In genomic region chr17:21678451-21679081, GRCh38 we compare ENCODE assay signal across 17 cellular contexts. TPM values are rescaled to one million over a fixed set of nuclear protein-coding genes. Genes with fewer than 3 reads are reported as not detected.
A peak's percentile ranks its signal among the peaks of the same experiment; 100 is the strongest.
DNase-seq lines count a peak whose midpoint lies in the region; ATAC-seq, FAIRE-seq and TF ChIP-seq lines count a peak whose summit lies in the region.
"Had no signal": no experiment of that assay in that cellular context is flagged by ENCODE, and none has a peak within 500 bp of the region (broad histone marks: within the 10 kb centered on the region; RNA-seq: fewer than 3 reads in every experiment).

No MANE protein-coding gene starts in this region.

- H3K36me3 Mint-ChIP-seq in activated CD8-positive, alpha-beta memory T cell treated with anti-CD3 and anti-CD28 coated beads, Interleukin-2, amount 10 ng/mL, durations not matched to agents 7 days and 5 days, result no peaks in the 10 kb centered on the region

- H3K9me2 ChIP-seq in Karpas-422 (replicated peaks; ENCODE audit: insufficient read depth, low read length), result no peaks in the 10 kb centered on the region

- in situ Hi-C loops in K562 (cut with MboI), result loop anchor here (10.0 kb wide), 2 partner anchors 626 to 706 kb away; no protein-coding TSS in a partner anchor

- DNase-seq in activated CD8-positive, alpha-beta memory T cell treated with anti-CD3 and anti-CD28 coated beads, Interleukin-2, amount 50 U/mL, for 48 hours, result peak; percentile 52
- no peak for DNase-seq in activated CD8-positive, alpha-beta memory T cell treated with anti-CD3 and anti-CD28 coated beads, Interleukin-2, amount 10 ng/mL, durations not matched to agents 7 days and 5 days
- DNase-seq in Karpas-422, result peak; percentile 33
- DNase-seq in K562 (ENCODE audit: extremely low read depth in 1 of 4, low spot score in 3 of 4), result peak; percentile 72 to 79 (median 75)
- DNase-seq in sigmoid colon, result peak; percentile 50
- DNase-seq in HPDE6-E6E7 (ENCODE audit: extremely low spot score), result no peak
- no peak for DNase-seq in esophagus squamous epithelium (lab: John Stamatoyannopoulos, UW)
- DNase-seq in EL, result no peak
- DNase-seq: foreskin keratinocyte; mammary epithelial cell; NCI-H1092 treated with DMSO at 0.1 percent for 48 hours; stimulated activated naive CD4-positive, alpha-beta T cell had no signal

- 16% methylated on average over 25 of the region's 41 CpGs for WGBS in K562 (ENCODE audit: insufficient coverage, low coverage, missing lambda C conversion rate)
- 43 to 62% methylated on average over 41 of the region's 41 CpGs for WGBS in sigmoid colon, 2 donors
- WGBS in esophagus squamous epithelium, 2 donors, result 72 to 82% methylated on average over 10 to 14 of the region's 41 CpGs

- TF ChIP-seq EP300 in K562 (IDR thresholded peaks at IDR 0.05; ENCODE audit: low read length), result no peak
- no peak for TF ChIP-seq EP300 in sigmoid colon (IDR thresholded peaks at IDR 0.05)

- H3K9ac ChIP-seq in Karpas-422 (ENCODE audit: low read length) (no peak overlapping the region), K562 (ENCODE audit: insufficient read depth in 1 of 2, low read depth in 2 of 2, low read length in 2 of 2) (peak overlapping the region in 1 of 2 experiments; percentile 68; a peak in 2 of 4 replicates)
- H3K9ac ChIP-seq: neural progenitor cell had no signal

- H3K4me2 ChIP-seq in Karpas-422 (ENCODE audit: low read depth, low read length, poor library complexity, severe bottlenecking) (no peak overlapping the region), K562 (ENCODE audit: insufficient read depth, low read length) (peak overlapping the region; percentile 70)
- H3K4me2 ChIP-seq: GM23338, neural progenitor cell had no signal

- no TSS peak for BruUV-seq in K562 (replicated peaks; lab: Mats Ljungman, UMichigan)

- TF ChIP-seq POLR2A in K562 (conservative IDR thresholded peaks at IDR 0.05), result no peak
- TF ChIP-seq POLR2A in sigmoid colon (IDR thresholded peaks at IDR 0.05), result no peak
- no peak for TF ChIP-seq POLR2A in esophagus squamous epithelium (IDR thresholded peaks at IDR 0.05)

- H3K27me3 Mint-ChIP-seq in activated CD8-positive, alpha-beta memory T cell treated with anti-CD3 and anti-CD28 coated beads, Interleukin-2, amount 10 ng/mL, durations not matched to agents 7 days and 5 days, result no peaks in the 10 kb centered on the region

- H4K20me1 ChIP-seq in Karpas-422 (ENCODE audit: insufficient read depth, low read depth, low read length) (no peaks in the 10 kb centered on the region), K562 (replicated peaks; ENCODE audit: control insufficient read depth, insufficient read depth, low read length) (no peaks in the 10 kb centered on the region)

- no peak for TF ChIP-seq CTCF in K562 (IDR thresholded peaks at IDR 0.05 in 2 of 3, conservative IDR thresholded peaks at IDR 0.05 in 1 of 3; ENCODE audit: insufficient read depth in 2 of 3, low read depth in 1 of 3, low read length in 3 of 3)
- TF ChIP-seq CTCF in sigmoid colon (IDR thresholded peaks at IDR 0.05), result no peak
- no peak for TF ChIP-seq CTCF in esophagus squamous epithelium (IDR thresholded peaks at IDR 0.05)

- H3K27me3 ChIP-seq in Karpas-422 (ENCODE audit: low read length), result 0 out of 2 replicates have a peak, but pooled peaks cover 3% of the 10 kb centered on the region
- H3K27me3 ChIP-seq in K562 (ENCODE audit: control insufficient read depth in 2 of 2, insufficient read depth in 2 of 2, low read length in 2 of 2), result peaks cover 0 to 33% of the 10 kb centered on the region in 2 experiments; a peak in 2 of 5 replicates
- peaks cover 0 to 5% (median 0%) of the 10 kb centered on the region in 3 donors for H3K27me3 ChIP-seq in sigmoid colon
- H3K27me3 ChIP-seq in esophagus squamous epithelium, result peaks cover 0 to 50% (median 0%) of the 10 kb centered on the region in 4 donors
- H3K27me3 ChIP-seq: foreskin keratinocyte, neural progenitor cell had no signal

- H3K27ac Mint-ChIP-seq in activated CD8-positive, alpha-beta memory T cell treated with anti-CD3 and anti-CD28 coated beads, Interleukin-2, amount 10 ng/mL, durations not matched to agents 7 days and 5 days, result no peak overlapping the region
- H3K27ac Mint-ChIP-seq: activated naive CD4-positive, alpha-beta T cell treated with anti-CD3 and anti-CD28 coated beads, Interleukin-2, amount 50 U/mL, for 72 hours; GM23338; neural progenitor cell had no signal

- H3K27ac ChIP-seq in Karpas-422 (ENCODE audit: low read length) (no peak overlapping the region), K562 (ENCODE audit: extremely low read depth, low read depth, low read length) (no peak overlapping the region), sigmoid colon (no peak overlapping the region), esophagus squamous epithelium (no peak overlapping the region)
- H3K27ac ChIP-seq: foreskin keratinocyte, neural progenitor cell had no signal

- POLR2A ChIA-PET in K562 (lab: Yijun Ruan, JAX), result no interaction called here

- H3K4me1 ChIP-seq in Karpas-422 (ENCODE audit: low read length), result no peaks in the 10 kb centered on the region
- H3K4me1 ChIP-seq in K562 (replicated peaks in 1 of 2; ENCODE audit: control insufficient read depth in 2 of 2, insufficient read depth in 2 of 2, low read length in 2 of 2), result peaks cover 3 to 37% of the 10 kb centered on the region in 2 experiments; a peak in 4 of 5 replicates
- H3K4me1 ChIP-seq in sigmoid colon, result no peaks in the 10 kb centered on the region
- no peaks in the 10 kb centered on the region for H3K4me1 ChIP-seq in esophagus squamous epithelium
- H3K4me1 ChIP-seq: Caco-2, foreskin keratinocyte, neural progenitor cell had no signal

- H3K4me3 Mint-ChIP-seq in activated CD8-positive, alpha-beta memory T cell treated with anti-CD3 and anti-CD28 coated beads, Interleukin-2, amount 10 ng/mL, durations not matched to agents 7 days and 5 days, result no peak overlapping the region
- H3K4me3 Mint-ChIP-seq: GM23338, neural progenitor cell had no signal

- H2AFZ ChIP-seq in Karpas-422 (ENCODE audit: low read length) (no peak overlapping the region), K562 (ENCODE audit: low read depth, low read length) (peak overlapping the region; percentile 80)
- H2AFZ ChIP-seq: GM23338, neural progenitor cell had no signal

- FAIRE-seq in K562 (lab: Jason Lieb, UNC), result no peak

- H3K36me3 ChIP-seq in Karpas-422 (ENCODE audit: insufficient read depth, low read length), result no peaks in the 10 kb centered on the region
- H3K36me3 ChIP-seq in K562 (ENCODE audit: control insufficient read depth, insufficient read depth, low read length), result no peaks in the 10 kb centered on the region
- no peaks in the 10 kb centered on the region for H3K36me3 ChIP-seq in sigmoid colon
- H3K36me3 ChIP-seq in esophagus squamous epithelium, result no peaks in the 10 kb centered on the region
- H3K36me3 ChIP-seq: neural progenitor cell had no signal

- no peak for ATAC-seq in activated CD8-positive, alpha-beta memory T cell treated with anti-CD3 and anti-CD28 coated beads, Interleukin-2, amount 10 ng/mL, durations not matched to agents 7 days and 5 days
- ATAC-seq in K562, result peak; percentile 79
- ATAC-seq: activated naive CD4-positive, alpha-beta T cell treated with anti-CD3 and anti-CD28 coated beads, Interleukin-2, amount 50 U/mL, for 72 hours; foreskin keratinocyte; GM23338 had no signal

- no peaks in the 10 kb centered on the region for H3K9me1 ChIP-seq in K562 (ENCODE audit: control insufficient read depth, insufficient read depth, low read length)

- CTCF ChIA-PET in activated CD8-positive, alpha-beta memory T cell treated with anti-CD3 and anti-CD28 coated beads, Interleukin-2, amount 10 ng/mL, durations not matched to agents 7 days and 5 days (lab: Charles Lee), result no interaction called here
- CTCF ChIA-PET in K562 (lab: Yijun Ruan, JAX; ENCODE audit: low intra/inter-chr PET ratio), result no interaction called here

- H3K79me2 ChIP-seq in Karpas-422 (ENCODE audit: low read length) (no peaks in the 10 kb centered on the region), K562 (ENCODE audit: control insufficient read depth, insufficient read depth, low read length) (no peaks in the 10 kb centered on the region)

- no peaks in the 10 kb centered on the region for H3K9me3 ChIP-seq in Karpas-422 (ENCODE audit: low read length)
- H3K9me3 ChIP-seq in K562 (replicated peaks; ENCODE audit: control insufficient read depth, insufficient read depth, low read depth, low read length), result no peaks in the 10 kb centered on the region
- H3K9me3 ChIP-seq in sigmoid colon, result no peaks in the 10 kb centered on the region
- H3K9me3 ChIP-seq in esophagus squamous epithelium, result peaks cover 0 to 13% (median 0%) of the 10 kb centered on the region in 3 donors
- H3K9me3 ChIP-seq: Caco-2 had no signal

- H3K4me3 ChIP-seq in Karpas-422 (ENCODE audit: low read length) (no peak overlapping the region), K562 (peak overlapping the region; percentile 31), sigmoid colon (no peak overlapping the region), esophagus squamous epithelium (no peak overlapping the region)
- H3K4me3 ChIP-seq: GM23338, neural progenitor cell had no signal

- intact Hi-C loops in K562 (cut with micrococcal nuclease), result no loop called here
- intact Hi-C loops in sigmoid colon (cut with DNase I), result no loop called here
- intact Hi-C loops in esophagus squamous epithelium (cut with DNase I), result no loop called here

- no peaks in the 10 kb centered on the region for H3K4me1 Mint-ChIP-seq in activated CD8-positive, alpha-beta memory T cell treated with anti-CD3 and anti-CD28 coated beads, Interleukin-2, amount 10 ng/mL, durations not matched to agents 7 days and 5 days
- H3K4me1 Mint-ChIP-seq: GM23338, neural progenitor cell had no signal

- H3K9me3 Mint-ChIP-seq in activated CD8-positive, alpha-beta memory T cell treated with anti-CD3 and anti-CD28 coated beads, Interleukin-2, amount 10 ng/mL, durations not matched to agents 7 days and 5 days (ENCODE audit: low read depth), result peaks cover 20% of the 10 kb centered on the region

- TF ChIP-seq RAD21 in K562 (CRISPR knock-in tag; conservative IDR thresholded peaks at IDR 0.05 in 1 of 2, IDR thresholded peaks at IDR 0.05 in 1 of 2), result no peak

RNA-seq across cellular contexts. Expression of gene KCNJ18, which starts 13.8 kb away (rescaled TPM):
- not detected for total RNA-seq in activated CD8-positive, alpha-beta memory T cell treated with anti-CD3 and anti-CD28 coated beads, Interleukin-2, amount 10 ng/mL, durations not matched to agents 7 days and 5 days
- total RNA-seq in Karpas-422 (2014; rRNA removed; shearing (Covaris generic); ENCODE audit: low replicate concordance), result not detected in 2 replicates
- total RNA-seq in K562 (2011; cell fraction: chromatin; rRNA removed; ENCODE audit: low replicate concordance), result not detected in 2 replicates
- total RNA-seq in K562 (2011; cell fraction: nucleolus; rRNA removed), result not detected in 2 replicates
- total RNA-seq in K562 (2011; cell fraction: nucleoplasm; rRNA removed), result not detected in 2 replicates
- total RNA-seq in K562 (2014; rRNA removed), result not detected in 2 replicates
- not detected in 2 replicates for total RNA-seq in K562 (2014; rRNA removed; fragmentation: Illumina TruSeq; extraction: Trizol)
- not detected in 2 replicates for total RNA-seq in K562 (2015; rRNA removed; fragmentation: Illumina TruSeq; extraction: Trizol)
- not detected in 2 replicates for total RNA-seq in K562 (2021)
- polyA plus RNA-seq in K562 (2011; rRNA removed), result not detected in 2 replicates
- polyA plus RNA-seq in K562 (2011; cell fraction: cytosol; rRNA removed), result not detected in 2 replicates
- not detected in 2 replicates for polyA plus RNA-seq in K562 (2011; cell fraction: nucleus; rRNA removed)
- polyA plus RNA-seq in K562 (2012), result 0.03 and 0.06 TPM in 2 replicates
- not detected in 2 replicates for polyA plus RNA-seq in K562 (2014; fragmentation: Illumina TruSeq; extraction: Trizol)
- not detected for polyA plus RNA-seq in K562 (2014; fragmentation: Nextera tagmentation; extraction: Ambion mirVana)
- not detected in 2 replicates for polyA plus RNA-seq in K562 (2014; rRNA removed)
- not detected in 2 replicates for polyA minus RNA-seq in K562 (2011; rRNA and poly(A)+ RNA removed)
- polyA minus RNA-seq in K562 (2011; cell fraction: cytosol; rRNA and poly(A)+ RNA removed), result not detected in 2 replicates
- polyA minus RNA-seq in K562 (2011; cell fraction: nucleus; rRNA and poly(A)+ RNA removed), result not detected in 2 replicates
- total RNA-seq in sigmoid colon, result under 1 TPM in 1 of 4 donors, not detected in 3; 0.54 TPM
- not detected for polyA plus RNA-seq in sigmoid colon
- total RNA-seq in esophagus squamous epithelium, result under 1 TPM in 1 of 4 donors, not detected in 3; 0.49 TPM
- total RNA-seq: activated naive CD4-positive, alpha-beta T cell treated with anti-CD3 and anti-CD28 coated beads, Interleukin-2, amount 50 U/mL, for 72 hours; Caco-2; foreskin keratinocyte; GM23338; mammary epithelial cell had no signal
- polyA plus RNA-seq: AG04450, foreskin keratinocyte, GM23338, mammary epithelial cell had no signal

Comparison
In these comparisons a context has a peak if more than half of its experiments do, and no peak if none do; other contexts are left out.
1. DNase-seq: peak in activated CD8-positive, alpha-beta memory T cell treated with anti-CD3 and anti-CD28 coated beads, Interleukin-2, amount 50 U/mL, for 48 hours (single experiment), Karpas-422 (single experiment), K562 (4 of 4) and sigmoid colon (single experiment); none in activated CD8-positive, alpha-beta memory T cell treated with anti-CD3 and anti-CD28 coated beads, Interleukin-2, amount 10 ng/mL, durations not matched to agents 7 days and 5 days (single experiment), HPDE6-E6E7 (single experiment), esophagus squamous epithelium (single experiment) and EL (single experiment).